Comparison of ENCODE assay signal across 2 cellular contexts in the genomic region with DNA sequence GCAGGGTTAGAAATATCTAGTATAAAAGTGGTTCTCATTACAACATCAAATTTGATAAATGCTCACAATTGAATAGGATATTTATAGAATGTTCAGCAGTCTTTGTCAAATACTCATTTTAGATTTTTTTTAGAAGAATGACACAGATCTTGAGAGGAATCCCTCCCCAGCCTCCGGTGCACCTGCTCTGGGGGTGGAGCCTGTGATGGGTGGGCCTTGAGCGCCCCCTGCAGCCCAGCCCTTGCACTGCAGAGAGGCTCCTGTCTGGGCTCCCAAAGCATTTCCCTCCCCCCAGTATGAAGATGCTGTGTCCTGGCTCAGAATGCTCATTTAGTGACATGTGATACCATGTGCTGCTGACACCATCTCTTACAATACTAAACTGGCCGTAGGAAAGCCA.
TF ChIP-seq lines count a peak whose summit lies in the region.

No MANE protein-coding gene starts in this region.

TF ChIP-seq in HCT116, 20 proteins besides CTCF, POLR2A, EP300 and RAD21:
- TF ChIP-seq JUND (IDR thresholded peaks at IDR 0.05) = no peak
- TF ChIP-seq ZFX (IDR thresholded peaks at IDR 0.05) = no peak
- TF ChIP-seq SRF (IDR thresholded peaks at IDR 0.05; ENCODE audit: low read depth) = no peak
- no peak for TF ChIP-seq TCF7L2 (IDR thresholded peaks at IDR 0.05; ENCODE audit: borderline replicate concordance, extremely low read depth, insufficient read depth, insufficient read length)
- no peak for TF ChIP-seq CBX3 (IDR thresholded peaks at IDR 0.05; ENCODE audit: low read depth)
- TF ChIP-seq, protein P1, sequence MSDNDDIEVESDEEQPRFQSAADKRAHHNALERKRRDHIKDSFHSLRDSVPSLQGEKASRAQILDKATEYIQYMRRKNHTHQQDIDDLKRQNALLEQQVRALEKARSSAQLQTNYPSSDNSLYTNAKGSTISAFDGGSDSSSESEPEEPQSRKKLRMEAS (IDR thresholded peaks at IDR 0.05) = no peak
- no peak for TF ChIP-seq EZH2 (IDR thresholded peaks at IDR 0.05)
- TF ChIP-seq ELF1 (IDR thresholded peaks at IDR 0.05; ENCODE audit: borderline replicate concordance, low read depth) = no peak
- TF ChIP-seq POLR2AphosphoS5 (IDR thresholded peaks at IDR 0.05; ENCODE audit: low read depth, low read length) = no peak
- no peak for TF ChIP-seq SIN3A (IDR thresholded peaks at IDR 0.05; ENCODE audit: low read depth)
- no peak for TF ChIP-seq EZH2phosphoT487 (IDR thresholded peaks at IDR 0.05; ENCODE audit: borderline replicate concordance)
- TF ChIP-seq ZNF274 (IDR thresholded peaks at IDR 0.05; ENCODE audit: low read depth, low read length) = no peak
- no peak for TF ChIP-seq CEBPB (IDR thresholded peaks at IDR 0.05; ENCODE audit: low read depth)
- TF ChIP-seq SP1 (IDR thresholded peaks at IDR 0.05; ENCODE audit: low read depth) = no peak
- TF ChIP-seq, protein P2, sequence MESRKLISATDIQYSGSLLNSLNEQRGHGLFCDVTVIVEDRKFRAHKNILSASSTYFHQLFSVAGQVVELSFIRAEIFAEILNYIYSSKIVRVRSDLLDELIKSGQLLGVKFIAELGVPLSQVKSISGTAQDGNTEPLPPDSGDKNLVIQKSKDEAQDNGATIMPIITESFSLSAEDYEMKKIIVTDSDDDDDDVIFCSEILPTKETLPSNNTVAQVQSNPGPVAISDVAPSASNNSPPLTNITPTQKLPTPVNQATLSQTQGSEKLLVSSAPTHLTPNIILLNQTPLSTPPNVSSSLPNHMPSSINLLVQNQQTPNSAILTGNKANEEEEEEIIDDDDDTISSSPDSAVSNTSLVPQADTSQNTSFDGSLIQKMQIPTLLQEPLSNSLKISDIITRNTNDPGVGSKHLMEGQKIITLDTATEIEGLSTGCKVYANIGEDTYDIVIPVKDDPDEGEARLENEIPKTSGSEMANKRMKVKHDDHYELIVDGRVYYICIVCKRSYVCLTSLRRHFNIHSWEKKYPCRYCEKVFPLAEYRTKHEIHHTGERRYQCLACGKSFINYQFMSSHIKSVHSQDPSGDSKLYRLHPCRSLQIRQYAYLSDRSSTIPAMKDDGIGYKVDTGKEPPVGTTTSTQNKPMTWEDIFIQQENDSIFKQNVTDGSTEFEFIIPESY (IDR thresholded peaks at IDR 0.05; ENCODE audit: extremely low read depth, insufficient replicate concordance, low read length) = no peak
- no peak for TF ChIP-seq EGR1 (IDR thresholded peaks at IDR 0.05; ENCODE audit: low read depth)
- TF ChIP-seq, protein P3, sequence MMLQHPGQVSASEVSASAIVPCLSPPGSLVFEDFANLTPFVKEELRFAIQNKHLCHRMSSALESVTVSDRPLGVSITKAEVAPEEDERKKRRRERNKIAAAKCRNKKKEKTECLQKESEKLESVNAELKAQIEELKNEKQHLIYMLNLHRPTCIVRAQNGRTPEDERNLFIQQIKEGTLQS (IDR thresholded peaks at IDR 0.05) = no peak
- no peak for TF ChIP-seq YY1 (IDR thresholded peaks at IDR 0.05; ENCODE audit: extremely low read depth, insufficient replicate concordance, low read depth, low read length)
- no peak for TF ChIP-seq FOSL1 (IDR thresholded peaks at IDR 0.05; ENCODE audit: low read depth)
TF ChIP-seq in HCT116: peak in this region for 0.

TF ChIP-seq in K562, 482 proteins besides CTCF, POLR2A, EP300 and RAD21:
- TF ChIP-seq MTF1 (CRISPR knock-in tag; IDR thresholded peaks at IDR 0.05; ENCODE audit: borderline replicate concordance) (no peak), HOXB6 (CRISPR knock-in tag; IDR thresholded peaks at IDR 0.05; ENCODE audit: borderline replicate concordance) (no peak), CAMTA2 (CRISPR knock-in tag; conservative IDR thresholded peaks at IDR 0.05) (no peak), ZNF79 (CRISPR knock-in tag; IDR thresholded peaks at IDR 0.05; ENCODE audit: low read depth) (no peak), ZNF668 (CRISPR knock-in tag; IDR thresholded peaks at IDR 0.05) (no peak), SREBF2 (CRISPR knock-in tag; IDR thresholded peaks at IDR 0.05) (no peak), BACH1 (tag; IDR thresholded peaks at IDR 0.05) (no peak), ZNF384 (IDR thresholded peaks at IDR 0.05; ENCODE audit: low read depth, low read length) (no peak), ZNF408 (CRISPR knock-in tag; IDR thresholded peaks at IDR 0.05; ENCODE audit: low read depth) (no peak), ZNF239 (CRISPR knock-in tag; IDR thresholded peaks at IDR 0.05) (no peak), CREBBP (IDR thresholded peaks at IDR 0.05; ENCODE audit: low read depth, low read length) (no peak), HDAC3 (IDR thresholded peaks at IDR 0.05; ENCODE audit: borderline replicate concordance, partially characterized antibody) (no peak), HNRNPH1 (optimal IDR thresholded peaks at IDR 0.05; ENCODE audit: low read depth, low read length) (no peak), TBL1XR1 (IDR thresholded peaks at IDR 0.05; ENCODE audit: low read length in 2 of 2) (no peak)
- TF ChIP-seq, protein P4, sequence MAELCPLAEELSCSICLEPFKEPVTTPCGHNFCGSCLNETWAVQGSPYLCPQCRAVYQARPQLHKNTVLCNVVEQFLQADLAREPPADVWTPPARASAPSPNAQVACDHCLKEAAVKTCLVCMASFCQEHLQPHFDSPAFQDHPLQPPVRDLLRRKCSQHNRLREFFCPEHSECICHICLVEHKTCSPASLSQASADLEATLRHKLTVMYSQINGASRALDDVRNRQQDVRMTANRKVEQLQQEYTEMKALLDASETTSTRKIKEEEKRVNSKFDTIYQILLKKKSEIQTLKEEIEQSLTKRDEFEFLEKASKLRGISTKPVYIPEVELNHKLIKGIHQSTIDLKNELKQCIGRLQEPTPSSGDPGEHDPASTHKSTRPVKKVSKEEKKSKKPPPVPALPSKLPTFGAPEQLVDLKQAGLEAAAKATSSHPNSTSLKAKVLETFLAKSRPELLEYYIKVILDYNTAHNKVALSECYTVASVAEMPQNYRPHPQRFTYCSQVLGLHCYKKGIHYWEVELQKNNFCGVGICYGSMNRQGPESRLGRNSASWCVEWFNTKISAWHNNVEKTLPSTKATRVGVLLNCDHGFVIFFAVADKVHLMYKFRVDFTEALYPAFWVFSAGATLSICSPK (IDR thresholded peaks at IDR 0.05; ENCODE audit: borderline replicate concordance) = no peak
